Comparison of ENCODE assay signal across 11 cellular contexts in the genomic region with DNA sequence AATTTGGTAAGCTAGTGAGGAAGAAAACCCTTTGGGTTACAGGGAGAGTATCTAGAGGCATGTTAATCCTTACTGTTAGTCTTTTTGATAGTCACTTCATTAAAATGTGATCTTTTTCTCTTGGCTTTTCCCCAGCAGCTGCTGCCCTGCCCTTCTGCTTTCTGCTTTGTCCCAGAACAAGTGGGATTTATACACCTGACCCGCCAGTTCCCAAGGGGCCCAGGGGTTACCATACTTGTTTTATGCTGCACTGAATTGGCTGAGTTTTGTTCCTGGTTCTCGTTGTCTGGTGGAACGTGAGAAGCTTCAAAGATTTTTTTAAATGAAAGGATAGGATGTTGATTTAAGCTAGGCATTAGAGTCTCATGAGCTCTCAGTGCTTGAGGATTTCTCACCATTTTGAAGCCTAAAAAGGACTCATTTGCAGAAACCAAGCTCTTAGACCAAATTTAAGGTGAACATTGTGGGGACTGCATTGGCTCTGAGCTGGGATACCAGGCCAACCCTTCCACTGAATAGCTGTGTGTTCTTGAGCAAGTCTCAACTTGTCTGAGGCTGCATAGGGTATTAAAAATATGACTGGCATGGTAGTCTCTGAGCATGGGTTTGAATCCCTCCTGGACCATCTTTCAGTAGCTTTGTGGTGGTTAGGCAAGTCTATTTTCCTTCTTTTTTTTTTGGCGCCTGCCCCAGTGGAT. TPM values are rescaled to one million over a fixed set of nuclear protein-coding genes. Genes with fewer than 3 reads are reported as not detected.
DNase-seq lines count a peak whose midpoint lies in the region; ATAC-seq and TF ChIP-seq lines count a peak whose summit lies in the region.
"Had no signal": no experiment of that assay in that cellular context is flagged by ENCODE, and none has a peak within 500 bp of the region (broad histone marks: within the 10 kb centered on the region; RNA-seq: fewer than 3 reads in every experiment).

No MANE protein-coding gene starts in this region.

- no peaks in the 10 kb centered on the region for H3F3A ChIP-seq in OCI-LY1 (ENCODE audit: insufficient read depth, low read length)

- CTCF ChIA-PET in activated CD4-positive, alpha-beta T cell treated with anti-CD3 and anti-CD28 coated beads, Interleukin-2, amount 10 ng/mL, durations not matched to agents 7 days and 5 days (lab: Charles Lee) = interaction anchor here (0.6 to 13.2 kb wide), 4 partner anchors 10 to 33 kb away, joined by 3 to 110 read pairs (median 6); no protein-coding TSS in a partner anchor

- H3K4me1 Mint-ChIP-seq in activated CD4-positive, alpha-beta T cell treated with anti-CD3 and anti-CD28 coated beads, Interleukin-2, amount 10 ng/mL, durations not matched to agents 7 days and 5 days = peaks cover 66% of the 10 kb centered on the region
- H3K4me1 Mint-ChIP-seq in stimulated activated memory B cell treated with anti-CD40 and anti-IgM and Interleukin-4, amounts not matched to agents 10 μg/mL and 1 μg/mL and 100 μg/mL, for 72 hours = peaks cover 50% of the 10 kb centered on the region

- H3K27me3 ChIP-seq in OCI-LY1 (ENCODE audit: insufficient read depth, low read length) = no peaks in the 10 kb centered on the region
- no peaks in the 10 kb centered on the region for H3K27me3 ChIP-seq in esophagus squamous epithelium

- H3K4me1 ChIP-seq in OCI-LY1 (ENCODE audit: insufficient read depth, low read length, severe bottlenecking) (peaks cover 26% of the 10 kb centered on the region), esophagus squamous epithelium (peaks cover 19 to 59% (median 25%) of the 10 kb centered on the region in 3 donors)

- POLR2A ChIA-PET in activated CD4-positive, alpha-beta T cell treated with anti-CD3 and anti-CD28 coated beads, Interleukin-2, amount 10 ng/mL, durations not matched to agents 7 days and 5 days (lab: Charles Lee) = interaction anchor here (0.7 kb wide), 1 partner anchor 94 kb away, joined by 6 read pairs; no protein-coding TSS in a partner anchor

- DNase-seq in activated CD4-positive, alpha-beta T cell treated with anti-CD3 and anti-CD28 coated beads, Interleukin-2, amount 10 ng/mL, durations not matched to agents 7 days and 5 days = no peak
- DNase-seq in activated CD4-positive, alpha-beta T cell treated with anti-CD3 and anti-CD28 coated beads for 48 hours = no peak
- DNase-seq in esophagus squamous epithelium (lab: John Stamatoyannopoulos, UW) = no peak
- DNase-seq in lower leg skin (ENCODE audit: low spot score in 2 of 2) = no peak
- no peak for DNase-seq in C1 segment of cervical spinal cord (lab: John Stamatoyannopoulos, UW)
- DNase-seq: effector CD4-positive, alpha-beta T cell; islet precursor cell; stimulated activated CD4-positive, alpha-beta T cell treated with anti-CD3 and anti-CD28 coated beads, Interleukin-15, amount 100 ng/mL, for 24 hours had no signal

- H3K36me3 ChIP-seq in OCI-LY1 (ENCODE audit: insufficient read depth, low read length) (peaks cover 6% of the 10 kb centered on the region; the same call in 1 of the 2 replicates), esophagus squamous epithelium (no peaks in the 10 kb centered on the region)

- 0 out of 2 replicates have a peak, but pooled peaks cover 16% of the 10 kb centered on the region for H3K79me2 ChIP-seq in OCI-LY1 (ENCODE audit: insufficient read depth, low read length)

- H3K27ac ChIP-seq in OCI-LY1 (ENCODE audit: low read depth, low read length, poor library complexity, severe bottlenecking) (peak overlapping the region; percentile 2), esophagus squamous epithelium (peak overlapping the region; percentile 60 to 85 (median 82))

- H3K9me2 ChIP-seq in OCI-LY1 (ENCODE audit: low read depth, low read length) = no peaks in the 10 kb centered on the region

- H4K20me1 ChIP-seq in OCI-LY1 (ENCODE audit: insufficient read depth, low read length) = no peaks in the 10 kb centered on the region

- 41 to 72% methylated on average over 2 to 4 of the region's 4 CpGs for WGBS in esophagus squamous epithelium, 2 donors
- WGBS in lower leg skin, 2 donors = 45 to 57% methylated on average over 4 of the region's 4 CpGs

- peaks cover 25% of the 10 kb centered on the region for H3K36me3 Mint-ChIP-seq in activated CD4-positive, alpha-beta T cell treated with anti-CD3 and anti-CD28 coated beads, Interleukin-2, amount 10 ng/mL, durations not matched to agents 7 days and 5 days (ENCODE audit: low read depth)
- no peaks in the 10 kb centered on the region for H3K36me3 Mint-ChIP-seq in stimulated activated memory B cell treated with anti-CD40 and anti-IgM and Interleukin-4, amounts not matched to agents 10 μg/mL and 1 μg/mL and 100 μg/mL, for 72 hours

- H3K27me3 Mint-ChIP-seq in activated CD4-positive, alpha-beta T cell treated with anti-CD3 and anti-CD28 coated beads, Interleukin-2, amount 10 ng/mL, durations not matched to agents 7 days and 5 days = no peaks in the 10 kb centered on the region
- no peaks in the 10 kb centered on the region for H3K27me3 Mint-ChIP-seq in stimulated activated memory B cell treated with anti-CD40 and anti-IgM and Interleukin-4, amounts not matched to agents 10 μg/mL and 1 μg/mL and 100 μg/mL, for 72 hours

- H3K9me3 ChIP-seq in OCI-LY1 (ENCODE audit: low read length) (no peaks in the 10 kb centered on the region), esophagus squamous epithelium (no peaks in the 10 kb centered on the region)

- TF ChIP-seq POLR2A in esophagus squamous epithelium (IDR thresholded peaks at IDR 0.05) = no peak
- TF ChIP-seq POLR2A in lower leg skin (IDR thresholded peaks at IDR 0.05) = no peak

- H3K9me3 Mint-ChIP-seq in activated CD4-positive, alpha-beta T cell treated with anti-CD3 and anti-CD28 coated beads, Interleukin-2, amount 10 ng/mL, durations not matched to agents 7 days and 5 days = no peaks in the 10 kb centered on the region
- no peaks in the 10 kb centered on the region for H3K9me3 Mint-ChIP-seq in stimulated activated memory B cell treated with anti-CD40 and anti-IgM and Interleukin-4, amounts not matched to agents 10 μg/mL and 1 μg/mL and 100 μg/mL, for 72 hours

- no peak overlapping the region; the same call in 1 of the 2 replicates for H3K9ac ChIP-seq in OCI-LY1 (ENCODE audit: low read length)

- no peak overlapping the region for H3K4me2 ChIP-seq in OCI-LY1 (ENCODE audit: low read length)

- H3K4me3 ChIP-seq in OCI-LY1 (ENCODE audit: low read depth, low read length, poor library complexity, severe bottlenecking) (no peak overlapping the region), esophagus squamous epithelium (no peak overlapping the region), lower leg skin (ENCODE audit: low read depth, poor library complexity, severe bottlenecking) (no peak overlapping the region)

- TF ChIP-seq CTCF in OCI-LY1 (IDR thresholded peaks at IDR 0.05; ENCODE audit: low read length) = no peak
- no peak for TF ChIP-seq CTCF in esophagus squamous epithelium (IDR thresholded peaks at IDR 0.05)
- no peak for TF ChIP-seq CTCF in lower leg skin (IDR thresholded peaks at IDR 0.05)

- no peak for ATAC-seq in stimulated activated memory B cell treated with anti-CD40 and anti-IgM and Interleukin-4, amounts not matched to agents 10 μg/mL and 1 μg/mL and 100 μg/mL, for 72 hours
- no peak for ATAC-seq in HG02588 (IDR thresholded peaks at IDR 0.05; ENCODE audit: unreplicated experiment)

- intact Hi-C loops in esophagus squamous epithelium (cut with DNase I) = no loop called here
- intact Hi-C loops in lower leg skin (cut with DNase I; ENCODE audit: low total_unique reads) = no loop called here

- H2AFZ ChIP-seq in OCI-LY1 (ENCODE audit: low read length) = no peak overlapping the region

- no peak overlapping the region for H3K4me3 Mint-ChIP-seq in activated CD4-positive, alpha-beta T cell treated with anti-CD3 and anti-CD28 coated beads, Interleukin-2, amount 10 ng/mL, durations not matched to agents 7 days and 5 days
- no peak overlapping the region for H3K4me3 Mint-ChIP-seq in stimulated activated memory B cell treated with anti-CD40 and anti-IgM and Interleukin-4, amounts not matched to agents 10 μg/mL and 1 μg/mL and 100 μg/mL, for 72 hours

- peak overlapping the region; percentile 82 for H3K27ac Mint-ChIP-seq in activated CD4-positive, alpha-beta T cell treated with anti-CD3 and anti-CD28 coated beads, Interleukin-2, amount 10 ng/mL, durations not matched to agents 7 days and 5 days
- peak overlapping the region; percentile 67 for H3K27ac Mint-ChIP-seq in stimulated activated memory B cell treated with anti-CD40 and anti-IgM and Interleukin-4, amounts not matched to agents 10 μg/mL and 1 μg/mL and 100 μg/mL, for 72 hours

RNA-seq across cellular contexts. Expression of gene LIMK2, which starts 6.6 kb away (rescaled TPM):
- total RNA-seq in activated CD4-positive, alpha-beta T cell treated with anti-CD3 and anti-CD28 coated beads, Interleukin-2, amount 10 ng/mL, durations not matched to agents 7 days and 5 days = 10 to 100 TPM; 48.6 to 54.5 TPM
- total RNA-seq in esophagus squamous epithelium = 100 to 1,000 TPM in 2 of 4 donors, 10 to 100 TPM in 2; 61.8 to 134 (median 109) TPM
- total RNA-seq in lower leg skin = 100 to 1,000 TPM; 135 to 218 (median 168) TPM

RNA-seq across cellular contexts. Expression of gene RNF185, which starts 58.7 kb away (rescaled TPM):
- 10 to 100 TPM; 19.7 to 20.4 TPM for total RNA-seq in activated CD4-positive, alpha-beta T cell treated with anti-CD3 and anti-CD28 coated beads, Interleukin-2, amount 10 ng/mL, durations not matched to agents 7 days and 5 days
- total RNA-seq in esophagus squamous epithelium (10 to 100 TPM; 20.1 to 34.0 (median 27.5) TPM), lower leg skin (10 to 100 TPM; 29.0 to 59.0 (median 44.7) TPM)
